Comparison of ENCODE assay signal across 8 cellular contexts in the genomic region with DNA sequence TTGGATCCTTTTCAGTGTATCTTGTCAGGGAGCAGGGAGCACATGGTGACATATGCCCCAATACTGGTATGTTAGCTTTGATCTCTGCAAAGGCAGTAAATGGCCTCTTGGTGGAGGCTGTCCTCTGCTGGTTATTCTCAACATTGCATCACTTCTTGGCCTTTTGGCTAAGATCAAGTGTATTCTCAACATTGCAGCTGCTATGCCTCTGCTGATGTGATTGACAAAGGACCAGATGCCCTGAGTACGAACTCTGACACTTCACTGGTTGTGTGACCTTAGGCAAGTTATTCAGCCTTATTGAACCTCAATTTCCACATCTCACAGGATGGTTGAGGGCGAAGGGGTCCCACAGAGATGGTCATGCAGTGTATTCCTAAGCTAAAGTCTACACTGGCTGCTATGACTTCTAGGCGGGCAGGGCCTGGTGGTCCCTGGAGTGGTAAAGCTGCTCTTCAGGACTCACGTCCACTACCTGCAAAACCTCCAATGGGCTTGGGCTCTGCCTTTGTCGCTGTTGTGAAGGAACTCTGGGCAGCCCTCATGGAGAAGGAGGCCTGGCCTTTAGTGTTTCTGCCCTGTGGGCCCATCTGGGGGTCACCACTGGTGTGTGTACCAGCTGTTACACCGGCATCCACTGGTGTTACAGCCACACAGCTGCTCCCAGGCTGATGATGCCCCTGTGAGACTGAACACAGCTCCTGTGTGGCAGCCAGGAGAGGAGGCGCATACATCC.
DNase-seq lines count a peak whose midpoint lies in the region; ATAC-seq and TF ChIP-seq lines count a peak whose summit lies in the region.

No MANE protein-coding gene starts in this region.

- no peaks in the 10 kb centered on the region for H3K9me3 Mint-ChIP-seq in activated naive CD4-positive, alpha-beta T cell treated with anti-CD3 and anti-CD28 coated beads, Interleukin-2, amount 10 ng/mL, durations not matched to agents 7 days and 5 days
- H3K9me3 Mint-ChIP-seq in progenitor cell of endocrine pancreas (ENCODE audit: low read depth) = no peaks in the 10 kb centered on the region

- no peaks in the 10 kb centered on the region for H3K36me3 Mint-ChIP-seq in activated naive CD4-positive, alpha-beta T cell treated with anti-CD3 and anti-CD28 coated beads, Interleukin-2, amount 10 ng/mL, durations not matched to agents 7 days and 5 days
- no peaks in the 10 kb centered on the region for H3K36me3 Mint-ChIP-seq in progenitor cell of endocrine pancreas (ENCODE audit: insufficient read depth)

- peaks cover 21% of the 10 kb centered on the region for H3K4me1 Mint-ChIP-seq in activated naive CD4-positive, alpha-beta T cell treated with anti-CD3 and anti-CD28 coated beads, Interleukin-2, amount 10 ng/mL, durations not matched to agents 7 days and 5 days
- peaks cover 12% of the 10 kb centered on the region for H3K4me1 Mint-ChIP-seq in progenitor cell of endocrine pancreas (ENCODE audit: low read depth)

- H3K27ac ChIP-seq in PC-3 (ENCODE audit: low read length) = peak overlapping the region; percentile 94

- no peaks in the 10 kb centered on the region for H3K9me3 ChIP-seq in PC-3 (ENCODE audit: low read length)

- no peak overlapping the region for H3K27ac Mint-ChIP-seq in activated naive CD4-positive, alpha-beta T cell treated with anti-CD3 and anti-CD28 coated beads, Interleukin-2, amount 10 ng/mL, durations not matched to agents 7 days and 5 days
- H3K27ac Mint-ChIP-seq in progenitor cell of endocrine pancreas = no peak overlapping the region

- no peaks in the 10 kb centered on the region for H3K27me3 Mint-ChIP-seq in activated naive CD4-positive, alpha-beta T cell treated with anti-CD3 and anti-CD28 coated beads, Interleukin-2, amount 10 ng/mL, durations not matched to agents 7 days and 5 days
- H3K27me3 Mint-ChIP-seq in progenitor cell of endocrine pancreas = no peaks in the 10 kb centered on the region

- H3K27me3 ChIP-seq in PC-3 (ENCODE audit: low read length) = no peaks in the 10 kb centered on the region

- H3K4me1 ChIP-seq in PC-3 (ENCODE audit: insufficient read depth, low read length) = peaks cover 71% of the 10 kb centered on the region

- no peak overlapping the region for H2AFZ ChIP-seq in PC-3 (ENCODE audit: low read length)

- no peak overlapping the region for H3K4me3 Mint-ChIP-seq in activated naive CD4-positive, alpha-beta T cell treated with anti-CD3 and anti-CD28 coated beads, Interleukin-2, amount 10 ng/mL, durations not matched to agents 7 days and 5 days
- H3K4me3 Mint-ChIP-seq in progenitor cell of endocrine pancreas (ENCODE audit: low read depth) = no peak overlapping the region

- no peaks in the 10 kb centered on the region for H3K9me2 ChIP-seq in PC-3 (replicated peaks; ENCODE audit: low read length)

- H3K4me2 ChIP-seq in PC-3 (ENCODE audit: low read length) = peak overlapping the region; percentile 64

- peak overlapping the region; percentile 91 for H3K9ac ChIP-seq in PC-3 (ENCODE audit: low read length)

- POLR2A ChIA-PET in PC-3 (lab: Charles Lee; ENCODE audit: unreplicated experiment) = interaction anchor here (0.5 to 2.5 kb wide), 6 partner anchors 9 to 142 kb away, joined by 3 to 31 read pairs (median 4); no protein-coding TSS in a partner anchor

- CTCF ChIA-PET in PC-3 (lab: Charles Lee) = interaction anchor here (0.5 to 2.9 kb wide), 19 partner anchors 8 to 184 kb away, joined by 3 to 32 read pairs (median 5); partner anchors contain the start of gene BCAR3
- CTCF ChIA-PET in activated naive CD4-positive, alpha-beta T cell treated with anti-CD3 and anti-CD28 coated beads, Interleukin-2, amount 10 ng/mL, durations not matched to agents 7 days and 5 days (lab: Charles Lee) = interaction anchor here (0.6 to 10.7 kb wide), 28 partner anchors 9 to 511 kb away, joined by 3 to 297 read pairs (median 3); partner anchors contain the start of gene BCAR3

- DNase-seq in DMS153 (lab: John Stamatoyannopoulos, UW) (peak; percentile 74), LoVo (ENCODE audit: low spot score) (peak; percentile 72), PC-3 (peak; percentile 95), Right ventricle myocardium superior (no peak), progenitor cell of endocrine pancreas (ENCODE audit: low spot score, unreplicated experiment) (peak; percentile 34)
- DNase-seq in activated naive CD4-positive, alpha-beta T cell treated with anti-CD3 and anti-CD28 coated beads, Interleukin-2, amount 10 ng/mL, durations not matched to agents 7 days and 5 days = peak; percentile 72

- H3K4me3 ChIP-seq in PC-3 (ENCODE audit: low read length) = no peak overlapping the region

- no peaks in the 10 kb centered on the region for H4K20me1 ChIP-seq in PC-3 (ENCODE audit: low read length)

- H3K36me3 ChIP-seq in PC-3 (ENCODE audit: low read depth, low read length) = no peaks in the 10 kb centered on the region

- intact Hi-C loops in PC-3 (cut with micrococcal nuclease) (loop anchor here (1.0 to 2.0 kb wide), 4 partner anchors 31 to 185 kb away; no protein-coding TSS in a partner anchor), Right ventricle myocardium superior (cut with DNase I) (loop anchor here (2.0 to 10.0 kb wide), 3 partner anchors 89 to 379 kb away; no protein-coding TSS in a partner anchor)

- peaks cover 11% of the 10 kb centered on the region for H3F3A ChIP-seq in PC-3 (ENCODE audit: low read length, unreplicated experiment)

- peak; percentile 98 for TF ChIP-seq CTCF in PC-3 (conservative IDR thresholded peaks at IDR 0.05; ENCODE audit: low read depth, low read length)
- peak; percentile 93 for TF ChIP-seq CTCF in progenitor cell of endocrine pancreas (IDR thresholded peaks at IDR 0.05; ENCODE audit: unreplicated experiment)

- peaks cover 31% of the 10 kb centered on the region for H3K79me2 ChIP-seq in PC-3 (ENCODE audit: low read length)

- BruUV-seq in PC-3 (replicated peaks; lab: Mats Ljungman, UMichigan) = no TSS peak

- ATAC-seq in GM21515 (IDR thresholded peaks at IDR 0.05; ENCODE audit: unreplicated experiment) (peak; percentile 84), PC-3 (peak; percentile 70), Right ventricle myocardium superior (ENCODE audit: poor library complexity) (peak; percentile 90), HG02970 (IDR thresholded peaks at IDR 0.05; ENCODE audit: low FRiP score, unreplicated experiment) (no peak)
